8 cellular contexts compared by ENCODE assay signal in genomic region chr9:62801961-62802718, GRCh38.
A peak's percentile ranks its signal among the peaks of the same experiment; 100 is the strongest.
DNase-seq lines count a peak whose midpoint lies in the region; ATAC-seq and TF ChIP-seq lines count a peak whose summit lies in the region.
"Not testable (repeated sequence)": the region's sequence is repeated elsewhere in the genome, so short reads cannot be mapped to it uniquely, and the experiment has no call there.

No MANE protein-coding gene starts in this region.

- H4K20me1 ChIP-seq in neural cell (ENCODE audit: insufficient read depth): not testable (repeated sequence)

- not testable (repeated sequence) for H3K79me2 ChIP-seq in neural cell (replicated peaks; ENCODE audit: insufficient read depth, low read length)

- peak; percentile 100 for ATAC-seq in GM21515 (IDR thresholded peaks at IDR 0.05; ENCODE audit: unreplicated experiment)
- peak; percentile 99 for ATAC-seq in HG03442 (IDR thresholded peaks at IDR 0.05; ENCODE audit: unreplicated experiment)
- peak; percentile 99 for ATAC-seq in Right ventricle myocardium superior (ENCODE audit: poor library complexity)
- ATAC-seq in stimulated activated naive CD8-positive, alpha-beta T cell treated with anti-CD3 and anti-CD28 coated beads, Interleukin-15, amount 100 ng/mL, for 72 hours: peak; percentile 98

- H3K36me3 ChIP-seq in neural cell (ENCODE audit: insufficient read depth, low read length): not testable (repeated sequence)

- TF ChIP-seq EP300 in neural cell (conservative IDR thresholded peaks at IDR 0.05; ENCODE audit: poor library complexity, severe bottlenecking): not testable (repeated sequence)

- H3K27ac Mint-ChIP-seq in stimulated activated naive CD8-positive, alpha-beta T cell treated with anti-CD3 and anti-CD28 coated beads, Interleukin-15, amount 100 ng/mL, for 72 hours: peak overlapping the region; percentile 79 to 95

- not testable (repeated sequence) for H2AFZ ChIP-seq in neural cell (ENCODE audit: low read depth, low read length)

- H3K27me3 Mint-ChIP-seq in stimulated activated naive CD8-positive, alpha-beta T cell treated with anti-CD3 and anti-CD28 coated beads, Interleukin-15, amount 100 ng/mL, for 72 hours: peaks cover 67% of the 10 kb centered on the region

- H3K4me3 ChIP-seq in neural cell (ENCODE audit: low read length): peak overlapping the region; percentile 55

- not testable (repeated sequence) for H3K9ac ChIP-seq in neural cell (ENCODE audit: low read length)

- TF ChIP-seq RAD21 in neural cell (conservative IDR thresholded peaks at IDR 0.05): not testable (repeated sequence)

- H3K9me3 Mint-ChIP-seq in stimulated activated naive CD8-positive, alpha-beta T cell treated with anti-CD3 and anti-CD28 coated beads, Interleukin-15, amount 100 ng/mL, for 72 hours: not testable (repeated sequence)

- H3K9me3 ChIP-seq in neural cell (ENCODE audit: low read length): peaks cover 12% of the 10 kb centered on the region

- not testable (repeated sequence) for H3F3A ChIP-seq in neural cell (ENCODE audit: insufficient read depth, low read length, poor library complexity, severe bottlenecking)

- H3K27me3 ChIP-seq in neural cell (ENCODE audit: insufficient read depth, low read depth, low read length): peaks cover 69% of the 10 kb centered on the region

- peak overlapping the region; percentile 70 to 75 for H3K4me3 Mint-ChIP-seq in stimulated activated naive CD8-positive, alpha-beta T cell treated with anti-CD3 and anti-CD28 coated beads, Interleukin-15, amount 100 ng/mL, for 72 hours

- H3K4me2 ChIP-seq in neural cell (ENCODE audit: low read length): not testable (repeated sequence)

- intact Hi-C loops in Right ventricle myocardium superior (cut with DNase I): not testable (repeated sequence)

- H3K27ac ChIP-seq in neural cell (ENCODE audit: low read length): not testable (repeated sequence)

- not testable (repeated sequence) for TF ChIP-seq CTCF in neural cell (IDR thresholded peaks at IDR 0.05; ENCODE audit: poor library complexity, severe bottlenecking)

- H3K9me2 ChIP-seq in neural cell (ENCODE audit: insufficient read depth, low read length): not testable (repeated sequence)

- H3K4me1 Mint-ChIP-seq in stimulated activated naive CD8-positive, alpha-beta T cell treated with anti-CD3 and anti-CD28 coated beads, Interleukin-15, amount 100 ng/mL, for 72 hours: peaks cover 42% of the 10 kb centered on the region

- DNase-seq in GM04504 (ENCODE audit: low read depth): peak; percentile 58
- DNase-seq in T-helper 1 cell: peak in 4 of 5 donors; percentile 37 to 85 (median 46)
- peak; percentile 94 for DNase-seq in astrocyte of the hippocampus (ENCODE audit: low read depth, low spot score)
- DNase-seq in Right ventricle myocardium superior: peak; percentile 91
- DNase-seq in stimulated activated naive CD8-positive, alpha-beta T cell treated with anti-CD3 and anti-CD28 coated beads, Interleukin-15, amount 100 ng/mL, for 72 hours: peak; percentile 93 to 98

Comparison
In these comparisons a context has a peak if more than half of its experiments do, and no peak if none do; other contexts are left out.
1. DNase-seq: peak in every context shown above with its lines; median percentile 96 in stimulated activated naive CD8-positive, alpha-beta T cell treated with anti-CD3 and anti-CD28 coated beads, Interleukin-15, amount 100 ng/mL, for 72 hours; 94 in astrocyte of the hippocampus; 91 in Right ventricle myocardium superior; 58 in GM04504; 46 in T-helper 1 cell.